In genomic region chr11:72695354-72695753, GRCh38 we compare ENCODE assay signal across 29 cellular contexts. TPM values are rescaled to one million over a fixed set of nuclear protein-coding genes. Genes with fewer than 3 reads are reported as not detected.
"Had no signal": no experiment of that assay in that cellular context is flagged by ENCODE, and none has a peak within 500 bp of the region (broad histone marks: within the 10 kb centered on the region; RNA-seq: fewer than 3 reads in every experiment).

No MANE protein-coding gene starts in this region.

- H3K4me3 Mint-ChIP-seq: mesothelial cell of epicardium, nephron progenitor cell, type B pancreatic cell had no signal

- ATAC-seq: heart right ventricle, left lobe of liver, mucosa of descending colon, psoas muscle, right cardiac atrium had no signal

- DNase-seq: central memory CD4-positive, alpha-beta T cell; colonic mucosa; dermis blood vessel endothelial cell; effector memory CD4-positive, alpha-beta T cell; erythroblast; esophagus squamous epithelium; foreskin melanocyte; glutamatergic neuron; heart right ventricle; hypothalamus; mesenchymal stem cell; mucosa of descending colon; naive B cell; nephron progenitor cell; nucleus accumbens; posterior cingulate gyrus; psoas muscle; right cardiac atrium; spleen; stimulated activated CD4-positive, alpha-beta T cell treated with anti-CD3 and anti-CD28 coated beads, Interleukin-2, amount 100 ng/mL, for 48 hours; stimulated activated naive CD4-positive, alpha-beta T cell treated with Interleukin-2 at 50 U/mL for 16 hours; stomach; testis; tibial artery had no signal

- H3K4me1 Mint-ChIP-seq: mesothelial cell of epicardium, nephron progenitor cell had no signal

- H3K27me3 Mint-ChIP-seq: naive B cell, type B pancreatic cell had no signal

- H3K27ac Mint-ChIP-seq: mesothelial cell of epicardium, type B pancreatic cell had no signal

- H3K9me3 Mint-ChIP-seq: mesothelial cell of epicardium, naive B cell, nephron progenitor cell, type B pancreatic cell had no signal

- H3K9me3 ChIP-seq: colonic mucosa, esophagus squamous epithelium, heart right ventricle, mucosa of descending colon, psoas muscle, spleen, stomach, testis, tibial artery had no signal

RNA-seq across cellular contexts. Expression of gene PDE2A, which starts 21.1 kb away (rescaled TPM):
- total RNA-seq: chondrocyte, osteocyte had no signal
